24 cellular contexts compared by ENCODE assay signal in genomic region chr1:150906329-150906728, GRCh38. TPM values are rescaled to one million over a fixed set of nuclear protein-coding genes. Genes with fewer than 3 reads are reported as not detected.
"Had no signal": no experiment of that assay in that cellular context is flagged by ENCODE, and none has a peak within 500 bp of the region (broad histone marks: within the 10 kb centered on the region; RNA-seq: fewer than 3 reads in every experiment).

No MANE protein-coding gene starts in this region.

- H3K27ac Mint-ChIP-seq: activated CD4-positive, alpha-beta memory T cell treated with anti-CD3 and anti-CD28 coated beads for 36 hours; stimulated activated naive B cell treated with anti-CD40 and anti-IgM and Interleukin-4, amounts not matched to agents 10 μg/mL and 1 μg/mL and 100 μg/mL, for 72 hours had no signal

- H3K4me3 ChIP-seq: cardiac muscle cell, lung, right lobe of liver, skin epidermis, testis, upper lobe of left lung had no signal

- H3K36me3 ChIP-seq: cardiac muscle cell, right lobe of liver, upper lobe of left lung had no signal

- H3K4me3 Mint-ChIP-seq: activated CD4-positive, alpha-beta memory T cell treated with anti-CD3 and anti-CD28 coated beads for 36 hours; naive B cell; stimulated activated naive B cell treated with anti-CD40 and anti-IgM and Interleukin-4, amounts not matched to agents 10 μg/mL and 1 μg/mL and 100 μg/mL, for 72 hours had no signal

- H3K36me3 Mint-ChIP-seq: activated CD4-positive, alpha-beta memory T cell treated with anti-CD3 and anti-CD28 coated beads for 36 hours; naive B cell had no signal

- H3K27me3 Mint-ChIP-seq: activated CD4-positive, alpha-beta memory T cell treated with anti-CD3 and anti-CD28 coated beads for 36 hours; naive B cell; stimulated activated naive B cell treated with anti-CD40 and anti-IgM and Interleukin-4, amounts not matched to agents 10 μg/mL and 1 μg/mL and 100 μg/mL, for 72 hours had no signal

- H3K27me3 ChIP-seq: cardiac muscle cell, foreskin keratinocyte, right lobe of liver, testis, upper lobe of left lung had no signal

- ATAC-seq: foreskin keratinocyte; right lobe of liver; stimulated activated naive B cell treated with anti-CD40 and anti-IgM and Interleukin-4, amounts not matched to agents 10 μg/mL and 1 μg/mL and 100 μg/mL, for 72 hours had no signal

- H3K9me3 ChIP-seq: right lobe of liver, testis, upper lobe of left lung had no signal

- DNase-seq: activated CD4-positive, alpha-beta memory T cell treated with anti-CD3 and anti-CD28 coated beads for 36 hours; activated CD4-positive, alpha-beta T cell treated with anti-CD3 and anti-CD28 coated beads for 48 hours; activated CD4-positive, CD25-positive, alpha-beta regulatory T cell; activated naive CD4-positive, alpha-beta T cell treated with Interleukin-2 at 50 U/mL for 16 hours; activated T-cell treated with anti-CD3 and anti-CD28 coated beads, Interleukin-2, amount 50 U/mL, for 48 hours; foreskin keratinocyte; kidney; naive B cell; nucleus accumbens; right lobe of liver; stimulated activated CD4-positive, alpha-beta T cell treated with anti-CD3 and anti-CD28 coated beads, Interleukin-1b, Interleukin-23, amount 100 ng/mL, for 48 hours; stimulated activated naive B cell treated with anti-CD40 and anti-IgM and Interleukin-4, amounts not matched to agents 10 μg/mL and 1 μg/mL and 100 μg/mL, for 72 hours; T1000; testis; upper lobe of left lung had no signal

- H3K4me1 ChIP-seq: right lobe of liver, testis, upper lobe of left lung had no signal

- H3K27ac ChIP-seq: cardiac muscle cell, foreskin keratinocyte, right lobe of liver, skin epidermis, testis, upper lobe of left lung had no signal

- H3K9me3 Mint-ChIP-seq: activated CD4-positive, alpha-beta memory T cell treated with anti-CD3 and anti-CD28 coated beads for 36 hours; naive B cell had no signal

RNA-seq across cellular contexts. Expression of gene CTXND2, which starts 19.4 kb away (rescaled TPM):
- total RNA-seq: activated CD4-positive, alpha-beta memory T cell treated with anti-CD3 and anti-CD28 coated beads for 36 hours; cardiac muscle cell; cerebellum; epithelial cell of proximal tubule; foreskin keratinocyte; glomerular endothelial cell; kidney; lung; mesenteric fat pad; mucosa of gallbladder; right lobe of liver; T-helper 1 cell treated with Interleukin-12 subunit alpha and Interleukin-12 subunit beta and Interleukin-4 antibody, amounts not matched to agents 30 ng/mL and 1 ng/mL, for 36 hours; upper lobe of left lung had no signal
